In genomic region chr2:195018462-195018861, GRCh38 we compare ENCODE assay signal across 7 cellular contexts.
"Had no signal": no experiment of that assay in that cellular context is flagged by ENCODE, and none has a peak within 500 bp of the region (broad histone marks: within the 10 kb centered on the region; RNA-seq: fewer than 3 reads in every experiment).

No MANE protein-coding gene starts in this region.

- H3K9ac ChIP-seq: GM23248, KMS-11 had no signal

- FAIRE-seq: H1, H54, HTR-8/SVneo had no signal

- DNase-seq: GM23248, H9, KBM-7 had no signal

- H2AFZ ChIP-seq: GM23248 had no signal

- H3K27ac ChIP-seq: GM23248, KMS-11 had no signal

- H3K4me3 ChIP-seq: GM23248 had no signal

- H3K4me2 ChIP-seq: KMS-11 had no signal
